8 cellular contexts compared by ENCODE assay signal in genomic region chrX:71534773-71535544, GRCh38. TPM values are rescaled to one million over a fixed set of nuclear protein-coding genes. Genes with fewer than 3 reads are reported as not detected.
DNase-seq lines count a peak whose midpoint lies in the region; ATAC-seq and TF ChIP-seq lines count a peak whose summit lies in the region.

No MANE protein-coding gene starts in this region.

- CTCF ChIA-PET in OCI-LY7 (lab: Charles Lee; ENCODE audit: unreplicated experiment) = interaction anchor here (0.5 kb wide), 1 partner anchor 169 kb away, joined by 3 read pairs; no protein-coding TSS in a partner anchor

- no peak overlapping the region for H4K91ac ChIP-seq in trophoblast cell (ENCODE audit: low read depth, low read length)

- H4K20me1 ChIP-seq in OCI-LY7 (ENCODE audit: insufficient read depth, low read length) = peaks cover 32% of the 10 kb centered on the region

- no peaks in the 10 kb centered on the region for H3K27me3 ChIP-seq in trophoblast cell (ENCODE audit: insufficient read depth, low read length)

- no peak overlapping the region for H4K12ac ChIP-seq in trophoblast cell (ENCODE audit: low read depth, low read length)

- peaks cover 14% of the 10 kb centered on the region for H3K79me1 ChIP-seq in trophoblast cell (ENCODE audit: low read length)

- H3K4me2 ChIP-seq in OCI-LY7 (ENCODE audit: low read length) (peak overlapping the region; percentile 94), trophoblast cell (ENCODE audit: low read length) (peak overlapping the region; percentile 74)

- peaks cover 71% of the 10 kb centered on the region for H3K79me2 ChIP-seq in OCI-LY7 (ENCODE audit: insufficient read depth, low read depth, low read length)
- peaks cover 21% of the 10 kb centered on the region for H3K79me2 ChIP-seq in trophoblast cell (ENCODE audit: control insufficient read depth, insufficient read depth, low read length, poor library complexity)

- no peak overlapping the region for H3K14ac ChIP-seq in trophoblast cell (ENCODE audit: low read length)

- POLR2A ChIA-PET in OCI-LY7 (lab: Charles Lee) = interaction anchor here (0.5 to 2.9 kb wide), 6 partner anchors 8 to 339 kb away, joined by 3 to 13 read pairs (median 3); no protein-coding TSS in a partner anchor

- peaks cover 57% of the 10 kb centered on the region for H3K36me3 ChIP-seq in OCI-LY7 (ENCODE audit: insufficient read depth, low read length)
- peaks cover 3 to 5% of the 10 kb centered on the region in 2 experiments for H3K36me3 ChIP-seq in trophoblast cell (ENCODE audit: control insufficient read depth in 1 of 2, insufficient read depth in 2 of 2, low read length in 2 of 2)

- H3K27ac ChIP-seq in OCI-LY7 (ENCODE audit: low read depth, low read length, poor library complexity, severe bottlenecking) (peak overlapping the region; percentile 75), trophoblast cell (ENCODE audit: low read depth, low read length) (no peak overlapping the region)

- no TSS peak for BruUV-seq in OCI-LY7 (replicated peaks; lab: Mats Ljungman, UMichigan)

- H2BK12ac ChIP-seq in trophoblast cell (ENCODE audit: low read length) = no peak overlapping the region

- H3K4me3 ChIP-seq in OCI-LY7 (ENCODE audit: low read depth, low read length, poor library complexity, severe bottlenecking) = peak overlapping the region; percentile 78
- H3K4me3 ChIP-seq in epithelial cell of esophagus (ENCODE audit: low read length) = peak overlapping the region; percentile 91
- H3K4me3 ChIP-seq in trophoblast cell (ENCODE audit: low read depth, low read length) = no peak overlapping the region

- no peak overlapping the region for H3K18ac ChIP-seq in trophoblast cell (ENCODE audit: low read length)

- H3K9me3 ChIP-seq in OCI-LY7 (ENCODE audit: low read length) (no peaks in the 10 kb centered on the region), trophoblast cell (ENCODE audit: insufficient read depth, low read depth, low read length) (no peaks in the 10 kb centered on the region)

- WGBS in trophoblast cell (ENCODE audit: extremely low coverage, insufficient coverage, insufficient read length) = no CpG with 5 or more reads among the region's 9 CpGs

- H2AFZ ChIP-seq in OCI-LY7 (ENCODE audit: low read length) (no peak overlapping the region), trophoblast cell (ENCODE audit: insufficient read depth, low read length, poor library complexity) (no peak overlapping the region)

- H3K4me1 ChIP-seq in OCI-LY7 (ENCODE audit: insufficient read depth, low read length, poor library complexity, severe bottlenecking) = peaks cover 43% of the 10 kb centered on the region
- H3K4me1 ChIP-seq in trophoblast cell (ENCODE audit: control insufficient read depth in 1 of 2, insufficient read depth in 2 of 2, low read length in 2 of 2) = no peaks in the 10 kb centered on the region

- intact Hi-C loops in OCI-LY7 (cut with micrococcal nuclease; ENCODE audit: unreplicated experiment) = no loop called here
- intact Hi-C loops in left colon (cut with DNase I, micrococcal nuclease) = no loop called here

- no peak overlapping the region for H2AK5ac ChIP-seq in trophoblast cell (ENCODE audit: low read length)

- H3K9ac ChIP-seq in trophoblast cell (ENCODE audit: low read length) = no peak overlapping the region

- H2BK5ac ChIP-seq in trophoblast cell (ENCODE audit: low read depth, low read length, poor library complexity) = no peak overlapping the region

- DNase-seq in EH (ENCODE audit: low read depth) (peak; percentile 5), OCI-LY7 (ENCODE audit: low spot score) (no peak), epithelial cell of esophagus (ENCODE audit: low read depth) (no peak), trophoblast cell (no peak), left colon (no peak), NCI-H1436 treated with DMSO at 0.1 percent for 48 hours (lab: John Stamatoyannopoulos, UW) (no peak), T-helper 9 cell (no peak)

- no peak overlapping the region for H4K8ac ChIP-seq in trophoblast cell (ENCODE audit: low read depth, low read length)

- H3K9me2 ChIP-seq in OCI-LY7 (ENCODE audit: insufficient read depth, low read length) = no peaks in the 10 kb centered on the region

- no peak overlapping the region for H3K23ac ChIP-seq in trophoblast cell (ENCODE audit: low read length)

- TF ChIP-seq CTCF in OCI-LY7 (conservative IDR thresholded peaks at IDR 0.05; ENCODE audit: low read length) = no peak
- TF ChIP-seq CTCF in epithelial cell of esophagus (IDR thresholded peaks at IDR 0.05; ENCODE audit: insufficient read depth, low read depth, low read length, missing control alignments) = no peak

- no peak for ATAC-seq in left colon
- no peak for ATAC-seq in GM21526 (IDR thresholded peaks at IDR 0.05; ENCODE audit: low FRiP score, unreplicated experiment)

- no peak overlapping the region for H2BK120ac ChIP-seq in trophoblast cell (ENCODE audit: insufficient read depth, low read length, poor library complexity)

- H3K4ac ChIP-seq in trophoblast cell (ENCODE audit: low read depth, low read length) = peak overlapping the region; percentile 62

RNA-seq across cellular contexts. Expression of gene OGT, which starts 2.1 kb away (rescaled TPM):
- total RNA-seq in OCI-LY7 (2014; rRNA removed; shearing (Covaris generic)) = 160 and 185 TPM in 2 replicates
- total RNA-seq in OCI-LY7 (2022) (291 and 387 TPM in 2 replicates), left colon (100 to 1,000 TPM; 100 to 101 TPM)
- 40.2 and 40.4 TPM in 2 replicates for polyA plus RNA-seq in trophoblast cell (2013)

RNA-seq across cellular contexts. Expression of gene GCNA, which starts 43.3 kb away (rescaled TPM):
- 2.0 and 2.1 TPM in 2 replicates for total RNA-seq in OCI-LY7 (2014; rRNA removed; shearing (Covaris generic))
- total RNA-seq in OCI-LY7 (2022) (3.9 and 4.2 TPM in 2 replicates), left colon (1 to 10 TPM; 1.1 to 1.2 TPM)
- polyA plus RNA-seq in trophoblast cell (2013) = 0.68 and 0.70 TPM in 2 replicates
